Comparison of ENCODE assay signal across 14 cellular contexts in the genomic region with DNA sequence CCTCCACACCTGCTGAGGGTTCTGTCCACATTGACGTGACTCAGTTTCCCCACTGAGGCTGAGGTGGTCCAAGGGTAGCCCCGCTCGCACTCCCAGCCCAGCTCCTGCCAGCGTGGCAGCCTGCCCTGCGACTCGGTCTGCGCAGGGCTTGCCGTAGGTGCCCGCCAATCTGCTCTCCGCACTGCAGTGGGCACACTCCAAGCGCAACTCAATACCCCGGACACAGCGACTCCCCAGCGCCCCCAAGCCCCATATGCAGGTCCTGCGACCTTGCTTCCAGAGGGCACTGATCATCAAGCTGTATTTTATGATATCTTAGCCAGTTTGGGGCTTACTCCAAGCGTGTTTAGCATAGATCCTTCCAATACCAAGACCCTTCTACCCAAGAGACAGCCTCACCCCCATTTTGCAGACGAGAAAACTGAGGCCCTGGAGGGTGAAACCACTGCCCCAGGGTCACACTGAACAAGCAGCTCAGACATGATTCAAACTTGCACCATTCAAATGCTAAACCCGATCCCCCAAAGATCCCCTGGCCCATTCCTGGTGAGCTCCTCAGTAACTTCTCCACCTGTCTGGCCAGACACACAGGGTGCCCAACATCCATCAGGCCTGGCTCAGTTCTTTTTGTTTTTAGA. TPM values are rescaled to one million over a fixed set of nuclear protein-coding genes. Genes with fewer than 3 reads are reported as not detected.
"Had no signal": no experiment of that assay in that cellular context is flagged by ENCODE, and none has a peak within 500 bp of the region (broad histone marks: within the 10 kb centered on the region; RNA-seq: fewer than 3 reads in every experiment).

No MANE protein-coding gene starts in this region.

- H3K9me3 Mint-ChIP-seq: natural killer cell had no signal

- H3K4me3 Mint-ChIP-seq: natural killer cell had no signal

- H3K27ac ChIP-seq: cardiac muscle cell, lower lobe of right lung, spleen, upper lobe of right lung had no signal

- DNase-seq: activated CD4-positive, CD25-positive, alpha-beta regulatory T cell treated with anti-CD3 and anti-CD28 coated beads, Interleukin-2, amount 50 U/mL, for 72 hours; activated gamma-delta T cell treated with Interleukin-2 at 50 U/mL for 16 hours; foreskin melanocyte; hypothalamus; lower lobe of right lung; natural killer cell; spleen; stimulated activated CD4-positive, alpha-beta T cell treated with anti-CD3 and anti-CD28 coated beads, Interleukin-4, amount 100 ng/mL, for 4 hours; stimulated activated naive CD4-positive, alpha-beta T cell; upper lobe of right lung had no signal

- ATAC-seq: activated naive CD4-positive, alpha-beta T cell treated with anti-CD3 and anti-CD28 coated beads, Interleukin-2, amount 50 U/mL, for 72 hours; lower lobe of right lung; natural killer cell; upper lobe of right lung had no signal

- FAIRE-seq: keratinocyte had no signal

- H3K9me3 ChIP-seq: upper lobe of right lung had no signal

- H3K4me3 ChIP-seq: cardiac muscle cell, lower lobe of right lung, spleen, upper lobe of right lung had no signal

- H3K36me3 Mint-ChIP-seq: activated naive CD4-positive, alpha-beta T cell treated with anti-CD3 and anti-CD28 coated beads, Interleukin-2, amount 50 U/mL, for 72 hours; natural killer cell had no signal

- H3K27ac Mint-ChIP-seq: activated naive CD4-positive, alpha-beta T cell treated with anti-CD3 and anti-CD28 coated beads, Interleukin-2, amount 50 U/mL, for 72 hours; natural killer cell had no signal

- H3K27me3 ChIP-seq: cardiac muscle cell had no signal

- H3K36me3 ChIP-seq: cardiac muscle cell, lower lobe of right lung, spleen, upper lobe of right lung had no signal

- H3K4me1 ChIP-seq: lower lobe of right lung had no signal

RNA-seq across cellular contexts. Expression of a gene that starts 13.5 kb away (rescaled TPM):
- total RNA-seq: T-helper 1 cell treated with Interleukin-12 subunit alpha and Interleukin-12 subunit beta and Interleukin-4 antibody, amounts not matched to agents 30 ng/mL and 1 ng/mL, for 36 hours had no signal
